ENCODE assay signal across 8 cellular contexts in genomic region chr14:76473381-76474263, GRCh38.
DNase-seq lines count a peak whose midpoint lies in the region; ATAC-seq and TF ChIP-seq lines count a peak whose summit lies in the region.

No MANE protein-coding gene starts in this region.

- no peaks in the 10 kb centered on the region for H3K4me1 ChIP-seq in endodermal cell (ENCODE audit: control insufficient read depth, insufficient read depth, low read length)

- CTCF ChIA-PET in AG04450 (lab: Charles Lee), result interaction anchor here (1.0 kb wide), 1 partner anchor 86 kb away, joined by 3 read pairs; no protein-coding TSS in a partner anchor

- H3K4me1 Mint-ChIP-seq in endodermal cell (no peaks in the 10 kb centered on the region), nephron (peaks cover 42% of the 10 kb centered on the region)
- H3K4me1 Mint-ChIP-seq in stimulated activated effector memory CD8-positive, alpha-beta T cell treated with anti-CD3 and anti-CD28 coated beads, Interleukin-12 subunit alpha, Interleukin-12 subunit beta, amount 100 ng/mL, for 72 hours, result no peaks in the 10 kb centered on the region

- H3K27ac ChIP-seq in AG04450 (ENCODE audit: low read depth, low read length) (no peak overlapping the region), endodermal cell (ENCODE audit: low read depth, low read length) (no peak overlapping the region)

- no peaks in the 10 kb centered on the region for H3K36me3 ChIP-seq in endodermal cell (ENCODE audit: control insufficient read depth, insufficient read depth, low read length)

- H3K27me3 Mint-ChIP-seq in endodermal cell (ENCODE audit: insufficient read depth), result no peaks in the 10 kb centered on the region
- peaks cover 20% of the 10 kb centered on the region for H3K27me3 Mint-ChIP-seq in nephron (ENCODE audit: low read depth)

- H3K27ac Mint-ChIP-seq in endodermal cell, result no peak overlapping the region
- peak overlapping the region; percentile 19 to 50 (median 47) for H3K27ac Mint-ChIP-seq in nephron
- H3K27ac Mint-ChIP-seq in stimulated activated effector memory CD8-positive, alpha-beta T cell treated with anti-CD3 and anti-CD28 coated beads, Interleukin-12 subunit alpha, Interleukin-12 subunit beta, amount 100 ng/mL, for 72 hours, result no peak overlapping the region

- TF ChIP-seq CTCF in AG04450 (IDR thresholded peaks at IDR 0.05; ENCODE audit: low read depth, low read length) (0 out of 2 replicates have a peak, but pooled peaks have one; percentile 9), endodermal cell (conservative IDR thresholded peaks at IDR 0.05) (peak; percentile 73), nephron (IDR thresholded peaks at IDR 0.05; ENCODE audit: unreplicated experiment in 3 of 3) (peak; percentile 25 to 38 (median 29))

- no peak for DNase-seq in AG04450 (ENCODE audit: low read depth, low spot score)
- peak; percentile 3 for DNase-seq in LHCN-M2 (ENCODE audit: low read depth)
- peak; percentile 73 for DNase-seq in endodermal cell
- DNase-seq in activated T-cell treated with anti-CD3 and anti-CD28 coated beads, Interleukin-2, amount 50 U/mL, for 1 hour, result no peak
- no peak for DNase-seq in stimulated activated effector memory CD8-positive, alpha-beta T cell treated with anti-CD3 and anti-CD28 coated beads, Interleukin-12 subunit alpha, Interleukin-12 subunit beta, amount 100 ng/mL, for 72 hours (ENCODE audit: low spot score in 2 of 2)
- DNase-seq in activated CD4-positive, CD25-positive, alpha-beta regulatory T cell treated with anti-CD3 and anti-CD28 coated beads, Interleukin-2, amount 50 U/mL, for 72 hours, result no peak

- no peaks in the 10 kb centered on the region for H3K9me3 ChIP-seq in AG04450 (ENCODE audit: control insufficient read depth, insufficient read depth, low read length)
- H3K9me3 ChIP-seq in endodermal cell (ENCODE audit: control insufficient read depth, low read length), result no peaks in the 10 kb centered on the region

- no peak overlapping the region for H3K9ac ChIP-seq in endodermal cell (ENCODE audit: extremely low read depth, low read length, poor library complexity, severe bottlenecking)

- H3K27me3 ChIP-seq in AG04450 (ENCODE audit: control insufficient read depth, insufficient read depth, low read length) (peaks cover 3% of the 10 kb centered on the region), endodermal cell (ENCODE audit: control insufficient read depth, insufficient read depth, low read length, poor library complexity, severe bottlenecking) (no peaks in the 10 kb centered on the region)

- no peak for ATAC-seq in stimulated activated effector memory CD8-positive, alpha-beta T cell treated with anti-CD3 and anti-CD28 coated beads, Interleukin-12 subunit alpha, Interleukin-12 subunit beta, amount 100 ng/mL, for 72 hours
- ATAC-seq in HG03439 (IDR thresholded peaks at IDR 0.05; ENCODE audit: unreplicated experiment), result no peak

- POLR2A ChIA-PET in AG04450 (lab: Yijun Ruan, JAX), result no interaction called here

- H3K36me3 Mint-ChIP-seq in endodermal cell (ENCODE audit: low read depth) (no peaks in the 10 kb centered on the region), nephron (ENCODE audit: low read depth) (no peaks in the 10 kb centered on the region)
- H3K36me3 Mint-ChIP-seq in stimulated activated effector memory CD8-positive, alpha-beta T cell treated with anti-CD3 and anti-CD28 coated beads, Interleukin-12 subunit alpha, Interleukin-12 subunit beta, amount 100 ng/mL, for 72 hours, result no peaks in the 10 kb centered on the region

- WGBS in endodermal cell (ENCODE audit: insufficient coverage in 1 of 2, insufficient read length in 1 of 2), 2 experiments, result 88 to 89% methylated on average over 12 to 18 of the region's 18 CpGs

- H3K4me3 Mint-ChIP-seq in endodermal cell (no peak overlapping the region), nephron (peak overlapping the region; percentile 28 to 50 (median 48))
- H3K4me3 Mint-ChIP-seq in stimulated activated effector memory CD8-positive, alpha-beta T cell treated with anti-CD3 and anti-CD28 coated beads, Interleukin-12 subunit alpha, Interleukin-12 subunit beta, amount 100 ng/mL, for 72 hours, result no peak overlapping the region

- H3K9me3 Mint-ChIP-seq in endodermal cell (no peaks in the 10 kb centered on the region), nephron (no peaks in the 10 kb centered on the region)
- no peaks in the 10 kb centered on the region for H3K9me3 Mint-ChIP-seq in stimulated activated effector memory CD8-positive, alpha-beta T cell treated with anti-CD3 and anti-CD28 coated beads, Interleukin-12 subunit alpha, Interleukin-12 subunit beta, amount 100 ng/mL, for 72 hours

- no peak overlapping the region for H3K4me3 ChIP-seq in AG04450 (ENCODE audit: low read depth, low read length)
- no peak overlapping the region for H3K4me3 ChIP-seq in endodermal cell (ENCODE audit: low read length)

Comparison
In these comparisons a context has a peak if more than half of its experiments do, and no peak if none do; other contexts are left out.
1. DNase-seq: peak in LHCN-M2 (single experiment) and endodermal cell (single experiment); none in AG04450 (single experiment), activated T-cell treated with anti-CD3 and anti-CD28 coated beads, Interleukin-2, amount 50 U/mL, for 1 hour (single experiment), stimulated activated effector memory CD8-positive, alpha-beta T cell treated with anti-CD3 and anti-CD28 coated beads, Interleukin-12 subunit alpha, Interleukin-12 subunit beta, amount 100 ng/mL, for 72 hours (0 of 2) and activated CD4-positive, CD25-positive, alpha-beta regulatory T cell treated with anti-CD3 and anti-CD28 coated beads, Interleukin-2, amount 50 U/mL, for 72 hours (single experiment).
2. CTCF ChIP-seq: peak in every context shown above with its lines; median percentile 73 in endodermal cell; 29 in nephron; 9 in AG04450.
3. H3K27ac Mint-ChIP-seq: peak in nephron (3 of 3); none in endodermal cell (single experiment) and stimulated activated effector memory CD8-positive, alpha-beta T cell treated with anti-CD3 and anti-CD28 coated beads, Interleukin-12 subunit alpha, Interleukin-12 subunit beta, amount 100 ng/mL, for 72 hours (single experiment).
4. H3K4me3 Mint-ChIP-seq: peak in nephron (3 of 3); none in endodermal cell (single experiment) and stimulated activated effector memory CD8-positive, alpha-beta T cell treated with anti-CD3 and anti-CD28 coated beads, Interleukin-12 subunit alpha, Interleukin-12 subunit beta, amount 100 ng/mL, for 72 hours (single experiment).